ENCODE assay signal across 19 cellular contexts in genomic region chr3:155714295-155714718, GRCh38. TPM values are rescaled to one million over a fixed set of nuclear protein-coding genes. Genes with fewer than 3 reads are reported as not detected.
A peak's percentile ranks its signal among the peaks of the same experiment; 100 is the strongest.
DNase-seq lines count a peak whose midpoint lies in the region; ATAC-seq, FAIRE-seq and TF ChIP-seq lines count a peak whose summit lies in the region.
"Had no signal": no experiment of that assay in that cellular context is flagged by ENCODE, and none has a peak within 500 bp of the region (broad histone marks: within the 10 kb centered on the region; RNA-seq: fewer than 3 reads in every experiment).

No MANE protein-coding gene starts in this region.

- TF ChIP-seq CTCF in Calu3 (IDR thresholded peaks at IDR 0.05; ENCODE audit: unreplicated experiment) (no peak), PC-3 (conservative IDR thresholded peaks at IDR 0.05; ENCODE audit: low read depth, low read length) (no peak), kidney (IDR thresholded peaks at IDR 0.05; ENCODE audit: borderline replicate concordance, extremely low read depth, insufficient read depth) (no peak)

- H3K4me1 ChIP-seq in PC-3 (ENCODE audit: insufficient read depth, low read length) (no peaks in the 10 kb centered on the region), kidney (ENCODE audit: control insufficient read depth in 1 of 2, insufficient read depth in 1 of 2, low read depth in 1 of 2, low read length in 2 of 2) (no peaks in the 10 kb centered on the region)
- H3K4me1 ChIP-seq: gastroesophageal sphincter had no signal

- H3K9me2 ChIP-seq in PC-3 (replicated peaks; ENCODE audit: low read length) = no peaks in the 10 kb centered on the region

- POLR2A ChIA-PET in PC-3 (lab: Charles Lee; ENCODE audit: unreplicated experiment) = interaction anchor here (0.6 to 0.8 kb wide), 2 partner anchors 30 to 32 kb away, joined by 3 read pairs; no protein-coding TSS in a partner anchor

- no TSS peak for BruUV-seq in Calu3 (replicated peaks; lab: Mats Ljungman, UMichigan)
- BruUV-seq in PC-3 (replicated peaks; lab: Mats Ljungman, UMichigan) = no TSS peak

- H3K9me3 Mint-ChIP-seq in Calu3 (ENCODE audit: low read depth, unreplicated experiment) = peaks cover 7% of the 10 kb centered on the region
- H3K9me3 Mint-ChIP-seq in T-helper 2 cell treated with Interferon-gamma antibody and Interleukin-4, amounts not matched to agents 5 μg/mL and 100 μg/mL, for 36 hours = no peaks in the 10 kb centered on the region

- DNase-seq in Calu3 = peak; percentile 36
- peak; percentile 11 for DNase-seq in Jurkat, Clone E6-1 (ENCODE audit: low read depth, low spot score)
- DNase-seq in PC-3 = no peak
- peak; percentile 15 for DNase-seq in left kidney (ENCODE audit: low read depth, low spot score)
- no peak for DNase-seq in kidney
- DNase-seq in T-helper 2 cell treated with Interferon-gamma antibody and Interleukin-4, amounts not matched to agents 5 μg/mL and 100 μg/mL, for 36 hours (ENCODE audit: low spot score) = no peak
- DNase-seq: activated naive CD8-positive, alpha-beta T cell treated with anti-CD3 and anti-CD28 coated beads, Interleukin-2, amount 10 ng/mL, durations not matched to agents 7 days and 5 days; caudate nucleus; kidney glomerular epithelial cell; NCI-H187 treated with DMSO at 0.1 percent for 48 hours; stimulated activated CD4-positive, alpha-beta T cell treated with anti-CD3 and anti-CD28 coated beads, Interleukin-1b, Interleukin-23, amount 100 ng/mL, for 48 hours; stimulated activated CD8-positive, alpha-beta memory T cell treated with anti-CD3 and anti-CD28 coated beads, Interleukin-4, amount 100 ng/mL, for 48 hours had no signal

- no peak overlapping the region for H3K27ac ChIP-seq in PC-3 (ENCODE audit: low read length)
- no peak overlapping the region for H3K27ac ChIP-seq in kidney (ENCODE audit: low read depth in 2 of 2, low read length in 2 of 2)
- H3K27ac ChIP-seq: gastroesophageal sphincter had no signal

- no peaks in the 10 kb centered on the region for H3K36me3 Mint-ChIP-seq in Calu3 (ENCODE audit: insufficient read depth, unreplicated experiment)
- no peaks in the 10 kb centered on the region for H3K36me3 Mint-ChIP-seq in T-helper 2 cell treated with Interferon-gamma antibody and Interleukin-4, amounts not matched to agents 5 μg/mL and 100 μg/mL, for 36 hours (ENCODE audit: low read depth)

- no peak overlapping the region for H3K4me3 ChIP-seq in Jurkat, Clone E6-1 (ENCODE audit: low read length)
- no peak overlapping the region for H3K4me3 ChIP-seq in PC-3 (ENCODE audit: low read length)
- H3K4me3 ChIP-seq in kidney (ENCODE audit: low read length in 2 of 2) = no peak overlapping the region
- H3K4me3 ChIP-seq: gastroesophageal sphincter, GM12878, thyroid gland had no signal

- H3K9me3 ChIP-seq in PC-3 (ENCODE audit: low read length) (no peaks in the 10 kb centered on the region), kidney (ENCODE audit: control insufficient read depth in 1 of 2, low read length in 2 of 2) (no peaks in the 10 kb centered on the region)
- H3K9me3 ChIP-seq: thyroid gland had no signal

- H3K27me3 ChIP-seq in PC-3 (ENCODE audit: low read length) = no peaks in the 10 kb centered on the region
- H3K27me3 ChIP-seq: gastroesophageal sphincter, thyroid gland had no signal

- H3K9ac ChIP-seq in PC-3 (ENCODE audit: low read length) (no peak overlapping the region), kidney (ENCODE audit: low read length in 2 of 2) (no peak overlapping the region)

- peaks cover 9% of the 10 kb centered on the region for H3K4me1 Mint-ChIP-seq in Calu3 (ENCODE audit: low read depth, unreplicated experiment)
- H3K4me1 Mint-ChIP-seq in T-helper 2 cell treated with Interferon-gamma antibody and Interleukin-4, amounts not matched to agents 5 μg/mL and 100 μg/mL, for 36 hours (ENCODE audit: low read depth) = no peaks in the 10 kb centered on the region
- H3K4me1 Mint-ChIP-seq: activated naive CD8-positive, alpha-beta T cell treated with anti-CD3 and anti-CD28 coated beads, Interleukin-2, amount 10 ng/mL, durations not matched to agents 7 days and 5 days had no signal

- no peaks in the 10 kb centered on the region for H3K79me2 ChIP-seq in PC-3 (ENCODE audit: low read length)

- H4K20me1 ChIP-seq in PC-3 (ENCODE audit: low read length) = no peaks in the 10 kb centered on the region

- CTCF ChIA-PET in Calu3 (lab: Charles Lee) = interaction anchor here (1.0 to 3.7 kb wide), 5 partner anchors 9 to 108 kb away, joined by 4 to 12 read pairs (median 10); partner anchors contain the start of gene C3orf33
- CTCF ChIA-PET in PC-3 (lab: Charles Lee) = no interaction called here

- H3F3A ChIP-seq in PC-3 (ENCODE audit: low read length, unreplicated experiment) = no peaks in the 10 kb centered on the region

- H2AFZ ChIP-seq in PC-3 (ENCODE audit: low read length) = no peak overlapping the region

- H3K36me3 ChIP-seq in PC-3 (ENCODE audit: low read depth, low read length) = no peaks in the 10 kb centered on the region
- H3K36me3 ChIP-seq in kidney (ENCODE audit: control insufficient read depth in 1 of 2, insufficient read depth in 2 of 2, low read length in 2 of 2) = no peaks in the 10 kb centered on the region
- H3K36me3 ChIP-seq: gastroesophageal sphincter, thyroid gland had no signal

- H3K27ac Mint-ChIP-seq in Calu3 (ENCODE audit: unreplicated experiment) = no peak overlapping the region
- no peak overlapping the region for H3K27ac Mint-ChIP-seq in T-helper 2 cell treated with Interferon-gamma antibody and Interleukin-4, amounts not matched to agents 5 μg/mL and 100 μg/mL, for 36 hours
- H3K27ac Mint-ChIP-seq: activated naive CD8-positive, alpha-beta T cell treated with anti-CD3 and anti-CD28 coated beads, Interleukin-2, amount 10 ng/mL, durations not matched to agents 7 days and 5 days had no signal

- ATAC-seq in PC-3 (peak; percentile 33; the same call in 1 of the 2 replicates), GM19463 (IDR thresholded peaks at IDR 0.05; ENCODE audit: unreplicated experiment) (no peak), HG03354 (IDR thresholded peaks at IDR 0.05; ENCODE audit: poor library complexity, severe bottlenecking, unreplicated experiment) (no peak)
- ATAC-seq: activated CD4-positive, CD25-positive, alpha-beta regulatory T cell treated with anti-CD3 and anti-CD28 coated beads, Interleukin-2, amount 50 U/mL, for 24 hours; gastroesophageal sphincter; GM12878 had no signal

- no peak overlapping the region for H3K4me2 ChIP-seq in PC-3 (ENCODE audit: low read length)

- intact Hi-C loops in Calu3 (cut with micrococcal nuclease; ENCODE audit: unreplicated experiment) (no loop called here), PC-3 (cut with micrococcal nuclease) (no loop called here), kidney (cut with DNase I) (loop anchor here (10.0 kb wide), 1 partner anchor 360 kb away; no protein-coding TSS in a partner anchor)

- H3K27me3 Mint-ChIP-seq in Calu3 (ENCODE audit: unreplicated experiment) = no peaks in the 10 kb centered on the region
- H3K27me3 Mint-ChIP-seq in T-helper 2 cell treated with Interferon-gamma antibody and Interleukin-4, amounts not matched to agents 5 μg/mL and 100 μg/mL, for 36 hours (ENCODE audit: low read depth) = peaks cover 2% of the 10 kb centered on the region

- H3K4me3 Mint-ChIP-seq in Calu3 (ENCODE audit: low read depth, unreplicated experiment) = no peak overlapping the region
- H3K4me3 Mint-ChIP-seq in T-helper 2 cell treated with Interferon-gamma antibody and Interleukin-4, amounts not matched to agents 5 μg/mL and 100 μg/mL, for 36 hours = no peak overlapping the region
- H3K4me3 Mint-ChIP-seq: activated naive CD8-positive, alpha-beta T cell treated with anti-CD3 and anti-CD28 coated beads, Interleukin-2, amount 10 ng/mL, durations not matched to agents 7 days and 5 days had no signal

- no peak for FAIRE-seq in kidney (lab: Jason Lieb, UNC)
- FAIRE-seq: endothelial cell of umbilical vein, GM12878 had no signal

RNA-seq across cellular contexts. Expression of gene PLCH1, which starts 30.6 kb away (rescaled TPM):
- 11.6 and 13.4 TPM in 2 replicates for total RNA-seq in Calu3 (2022)
- 1.6 TPM for polyA plus RNA-seq in Jurkat, Clone E6-1 (2012; ENCODE audit: insufficient read depth, insufficient read length)
- 4.1 and 4.5 TPM in 2 replicates for total RNA-seq in PC-3 (2014; rRNA removed)
- total RNA-seq in kidney = 9.6 TPM
- 1.6 TPM for polyA plus RNA-seq in kidney (ENCODE audit: insufficient read depth, low read depth, low replicate concordance)
- total RNA-seq: endothelial cell of umbilical vein had no signal

Comparison
In these comparisons a context has a peak if more than half of its experiments do, and no peak if none do; other contexts are left out.
1. DNase-seq: peak in Calu3 (single experiment), Jurkat, Clone E6-1 (single experiment) and left kidney (single experiment); none in PC-3 (single experiment), kidney (single experiment) and T-helper 2 cell treated with Interferon-gamma antibody and Interleukin-4, amounts not matched to agents 5 μg/mL and 100 μg/mL, for 36 hours (single experiment).